Comparison of ENCODE assay signal across 2 cellular contexts in the genomic region with DNA sequence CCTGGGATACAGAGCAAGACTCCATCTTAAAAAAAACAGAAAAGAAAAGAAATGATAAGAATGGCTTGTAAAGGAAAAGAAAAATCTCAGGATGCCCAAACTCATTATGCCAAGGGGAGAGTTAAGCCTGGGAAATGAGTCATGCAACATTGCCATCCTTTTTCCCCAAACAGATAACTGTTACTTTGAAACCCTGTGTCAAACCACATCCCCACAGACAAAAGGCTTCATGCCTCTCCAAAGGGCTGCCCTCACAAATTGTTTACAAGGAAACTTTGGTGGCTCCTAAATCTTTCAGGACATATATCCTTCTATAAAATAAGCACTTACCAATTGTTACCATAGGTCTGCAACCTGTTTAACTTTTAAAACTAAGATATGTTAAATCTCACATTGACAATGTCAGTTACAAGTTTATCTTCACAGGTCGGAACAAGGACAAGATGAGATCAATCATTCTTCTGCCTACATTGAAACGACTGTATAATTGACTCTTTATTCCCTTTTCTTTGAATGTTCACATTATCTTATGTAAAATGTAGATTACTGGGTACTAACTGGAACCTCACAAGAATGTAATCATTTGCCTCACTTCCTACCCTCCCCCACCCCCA.
TF ChIP-seq lines count a peak whose summit lies in the region.

No MANE protein-coding gene starts in this region.

TF ChIP-seq in GM23338, 12 proteins besides CTCF, POLR2A, EP300 and RAD21:
- TF ChIP-seq EZH2 (IDR thresholded peaks at IDR 0.05; ENCODE audit: low read depth, unreplicated experiment) (no peak), POLR2AphosphoS5 (IDR thresholded peaks at IDR 0.05; ENCODE audit: low read depth) (no peak), ZNF114 (CRISPR knock-in tag; IDR thresholded peaks at IDR 0.05) (no peak), STAT1 (IDR thresholded peaks at IDR 0.05; ENCODE audit: unreplicated experiment) (no peak), ZNF331 (CRISPR knock-in tag; IDR thresholded peaks at IDR 0.05; ENCODE audit: low read depth) (no peak), EZH2phosphoT487 (IDR thresholded peaks at IDR 0.05; ENCODE audit: unreplicated experiment) (no peak), JUNB (IDR thresholded peaks at IDR 0.05; ENCODE audit: unreplicated experiment) (no peak)
- TF ChIP-seq, protein P1, sequence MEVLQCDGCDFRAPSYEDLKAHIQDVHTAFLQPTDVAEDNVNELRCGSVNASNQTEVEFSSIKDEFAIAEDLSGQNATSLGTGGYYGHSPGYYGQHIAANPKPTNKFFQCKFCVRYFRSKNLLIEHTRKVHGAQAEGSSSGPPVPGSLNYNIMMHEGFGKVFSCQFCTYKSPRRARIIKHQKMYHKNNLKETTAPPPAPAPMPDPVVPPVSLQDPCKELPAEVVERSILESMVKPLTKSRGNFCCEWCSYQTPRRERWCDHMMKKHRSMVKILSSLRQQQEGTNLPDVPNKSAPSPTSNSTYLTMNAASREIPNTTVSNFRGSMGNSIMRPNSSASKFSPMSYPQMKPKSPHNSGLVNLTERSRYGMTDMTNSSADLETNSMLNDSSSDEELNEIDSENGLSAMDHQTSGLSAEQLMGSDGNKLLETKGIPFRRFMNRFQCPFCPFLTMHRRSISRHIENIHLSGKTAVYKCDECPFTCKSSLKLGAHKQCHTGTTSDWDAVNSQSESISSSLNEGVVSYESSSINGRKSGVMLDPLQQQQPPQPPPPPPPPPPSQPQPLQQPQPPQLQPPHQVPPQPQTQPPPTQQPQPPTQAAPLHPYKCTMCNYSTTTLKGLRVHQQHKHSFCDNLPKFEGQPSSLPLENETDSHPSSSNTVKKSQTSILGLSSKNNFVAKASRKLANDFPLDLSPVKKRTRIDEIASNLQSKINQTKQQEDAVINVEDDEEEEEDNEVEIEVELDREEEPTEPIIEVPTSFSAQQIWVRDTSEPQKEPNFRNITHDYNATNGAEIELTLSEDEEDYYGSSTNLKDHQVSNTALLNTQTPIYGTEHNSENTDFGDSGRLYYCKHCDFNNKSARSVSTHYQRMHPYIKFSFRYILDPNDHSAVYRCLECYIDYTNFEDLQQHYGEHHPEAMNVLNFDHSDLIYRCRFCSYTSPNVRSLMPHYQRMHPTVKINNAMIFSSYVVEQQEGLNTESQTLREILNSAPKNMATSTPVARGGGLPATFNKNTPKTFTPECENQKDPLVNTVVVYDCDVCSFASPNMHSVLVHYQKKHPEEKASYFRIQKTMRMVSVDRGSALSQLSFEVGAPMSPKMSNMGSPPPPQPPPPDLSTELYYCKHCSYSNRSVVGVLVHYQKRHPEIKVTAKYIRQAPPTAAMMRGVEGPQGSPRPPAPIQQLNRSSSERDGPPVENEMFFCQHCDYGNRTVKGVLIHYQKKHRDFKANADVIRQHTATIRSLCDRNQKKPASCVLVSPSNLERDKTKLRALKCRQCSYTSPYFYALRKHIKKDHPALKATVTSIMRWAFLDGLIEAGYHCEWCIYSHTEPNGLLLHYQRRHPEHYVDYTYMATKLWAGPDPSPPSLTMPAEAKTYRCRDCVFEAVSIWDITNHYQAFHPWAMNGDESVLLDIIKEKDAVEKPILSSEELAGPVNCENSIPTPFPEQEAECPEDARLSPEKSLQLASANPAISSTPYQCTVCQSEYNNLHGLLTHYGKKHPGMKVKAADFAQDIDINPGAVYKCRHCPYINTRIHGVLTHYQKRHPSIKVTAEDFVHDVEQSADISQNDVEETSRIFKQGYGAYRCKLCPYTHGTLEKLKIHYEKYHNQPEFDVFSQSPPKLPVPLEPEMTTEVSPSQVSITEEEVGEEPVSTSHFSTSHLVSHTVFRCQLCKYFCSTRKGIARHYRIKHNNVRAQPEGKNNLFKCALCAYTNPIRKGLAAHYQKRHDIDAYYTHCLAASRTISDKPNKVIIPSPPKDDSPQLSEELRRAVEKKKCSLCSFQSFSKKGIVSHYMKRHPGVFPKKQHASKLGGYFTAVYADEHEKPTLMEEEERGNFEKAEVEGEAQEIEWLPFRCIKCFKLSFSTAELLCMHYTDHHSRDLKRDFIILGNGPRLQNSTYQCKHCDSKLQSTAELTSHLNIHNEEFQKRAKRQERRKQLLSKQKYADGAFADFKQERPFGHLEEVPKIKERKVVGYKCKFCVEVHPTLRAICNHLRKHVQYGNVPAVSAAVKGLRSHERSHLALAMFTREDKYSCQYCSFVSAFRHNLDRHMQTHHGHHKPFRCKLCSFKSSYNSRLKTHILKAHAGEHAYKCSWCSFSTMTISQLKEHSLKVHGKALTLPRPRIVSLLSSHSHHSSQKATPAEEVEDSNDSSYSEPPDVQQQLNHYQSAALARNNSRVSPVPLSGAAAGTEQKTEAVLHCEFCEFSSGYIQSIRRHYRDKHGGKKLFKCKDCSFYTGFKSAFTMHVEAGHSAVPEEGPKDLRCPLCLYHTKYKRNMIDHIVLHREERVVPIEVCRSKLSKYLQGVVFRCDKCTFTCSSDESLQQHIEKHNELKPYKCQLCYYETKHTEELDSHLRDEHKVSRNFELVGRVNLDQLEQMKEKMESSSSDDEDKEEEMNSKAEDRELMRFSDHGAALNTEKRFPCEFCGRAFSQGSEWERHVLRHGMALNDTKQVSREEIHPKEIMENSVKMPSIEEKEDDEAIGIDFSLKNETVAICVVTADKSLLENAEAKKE (CRISPR knock-in tag; IDR thresholded peaks at IDR 0.05): no peak
TF ChIP-seq in GM23338: peak in this region for 0.

TF ChIP-seq in WTC11, 78 proteins besides CTCF, POLR2A, EP300 and RAD21:
- TF ChIP-seq, protein P2, sequence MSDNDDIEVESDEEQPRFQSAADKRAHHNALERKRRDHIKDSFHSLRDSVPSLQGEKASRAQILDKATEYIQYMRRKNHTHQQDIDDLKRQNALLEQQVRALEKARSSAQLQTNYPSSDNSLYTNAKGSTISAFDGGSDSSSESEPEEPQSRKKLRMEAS (CRISPR knock-in tag; IDR thresholded peaks at IDR 0.05): no peak
- TF ChIP-seq NFE2L1 (CRISPR knock-in tag; IDR thresholded peaks at IDR 0.05) (no peak), CREB1 (CRISPR knock-in tag; IDR thresholded peaks at IDR 0.05) (no peak), SMAD3 (CRISPR knock-in tag; IDR thresholded peaks at IDR 0.05; ENCODE audit: borderline replicate concordance) (no peak), FOXK1 (CRISPR knock-in tag; IDR thresholded peaks at IDR 0.05) (no peak), FOXJ3 (CRISPR knock-in tag; IDR thresholded peaks at IDR 0.05; ENCODE audit: borderline replicate concordance) (no peak), RELA (CRISPR knock-in tag; IDR thresholded peaks at IDR 0.05; ENCODE audit: borderline replicate concordance) (no peak), MXD4 (CRISPR knock-in tag; IDR thresholded peaks at IDR 0.05; ENCODE audit: borderline replicate concordance) (no peak)
- TF ChIP-seq, protein P3, sequence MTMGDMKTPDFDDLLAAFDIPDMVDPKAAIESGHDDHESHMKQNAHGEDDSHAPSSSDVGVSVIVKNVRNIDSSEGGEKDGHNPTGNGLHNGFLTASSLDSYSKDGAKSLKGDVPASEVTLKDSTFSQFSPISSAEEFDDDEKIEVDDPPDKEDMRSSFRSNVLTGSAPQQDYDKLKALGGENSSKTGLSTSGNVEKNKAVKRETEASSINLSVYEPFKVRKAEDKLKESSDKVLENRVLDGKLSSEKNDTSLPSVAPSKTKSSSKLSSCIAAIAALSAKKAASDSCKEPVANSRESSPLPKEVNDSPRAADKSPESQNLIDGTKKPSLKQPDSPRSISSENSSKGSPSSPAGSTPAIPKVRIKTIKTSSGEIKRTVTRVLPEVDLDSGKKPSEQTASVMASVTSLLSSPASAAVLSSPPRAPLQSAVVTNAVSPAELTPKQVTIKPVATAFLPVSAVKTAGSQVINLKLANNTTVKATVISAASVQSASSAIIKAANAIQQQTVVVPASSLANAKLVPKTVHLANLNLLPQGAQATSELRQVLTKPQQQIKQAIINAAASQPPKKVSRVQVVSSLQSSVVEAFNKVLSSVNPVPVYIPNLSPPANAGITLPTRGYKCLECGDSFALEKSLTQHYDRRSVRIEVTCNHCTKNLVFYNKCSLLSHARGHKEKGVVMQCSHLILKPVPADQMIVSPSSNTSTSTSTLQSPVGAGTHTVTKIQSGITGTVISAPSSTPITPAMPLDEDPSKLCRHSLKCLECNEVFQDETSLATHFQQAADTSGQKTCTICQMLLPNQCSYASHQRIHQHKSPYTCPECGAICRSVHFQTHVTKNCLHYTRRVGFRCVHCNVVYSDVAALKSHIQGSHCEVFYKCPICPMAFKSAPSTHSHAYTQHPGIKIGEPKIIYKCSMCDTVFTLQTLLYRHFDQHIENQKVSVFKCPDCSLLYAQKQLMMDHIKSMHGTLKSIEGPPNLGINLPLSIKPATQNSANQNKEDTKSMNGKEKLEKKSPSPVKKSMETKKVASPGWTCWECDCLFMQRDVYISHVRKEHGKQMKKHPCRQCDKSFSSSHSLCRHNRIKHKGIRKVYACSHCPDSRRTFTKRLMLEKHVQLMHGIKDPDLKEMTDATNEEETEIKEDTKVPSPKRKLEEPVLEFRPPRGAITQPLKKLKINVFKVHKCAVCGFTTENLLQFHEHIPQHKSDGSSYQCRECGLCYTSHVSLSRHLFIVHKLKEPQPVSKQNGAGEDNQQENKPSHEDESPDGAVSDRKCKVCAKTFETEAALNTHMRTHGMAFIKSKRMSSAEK (CRISPR knock-in tag; IDR thresholded peaks at IDR 0.05; ENCODE audit: borderline replicate concordance): no peak
- TF ChIP-seq, protein P4, sequence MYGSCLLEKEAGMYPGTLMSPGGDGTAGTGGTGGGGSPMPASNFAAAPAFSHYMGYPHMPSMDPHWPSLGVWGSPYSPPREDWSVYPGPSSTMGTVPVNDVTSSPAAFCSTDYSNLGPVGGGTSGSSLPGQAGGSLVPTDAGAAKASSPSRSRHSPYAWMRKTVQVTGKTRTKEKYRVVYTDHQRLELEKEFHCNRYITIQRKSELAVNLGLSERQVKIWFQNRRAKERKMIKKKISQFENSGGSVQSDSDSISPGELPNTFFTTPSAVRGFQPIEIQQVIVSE (CRISPR knock-in tag; IDR thresholded peaks at IDR 0.05; ENCODE audit: borderline replicate concordance): no peak
